10 cellular contexts compared by ENCODE assay signal in genomic region chr2:100603414-100603813, GRCh38.
"Had no signal": no experiment of that assay in that cellular context is flagged by ENCODE, and none has a peak within 500 bp of the region (broad histone marks: within the 10 kb centered on the region; RNA-seq: fewer than 3 reads in every experiment).

No MANE protein-coding gene starts in this region.

- H3K4me3 ChIP-seq: prostate gland, thyroid gland had no signal

- H3K36me3 Mint-ChIP-seq: activated naive CD4-positive, alpha-beta T cell treated with anti-CD3 and anti-CD28 coated beads, Interleukin-2, amount 50 U/mL, for 24 hours; naive B cell had no signal

- H3K9me3 ChIP-seq: prostate gland, thyroid gland had no signal

- H3K27ac Mint-ChIP-seq: activated naive CD4-positive, alpha-beta T cell treated with anti-CD3 and anti-CD28 coated beads, Interleukin-2, amount 50 U/mL, for 24 hours; naive B cell; stimulated activated naive CD8-positive, alpha-beta T cell treated with anti-CD3 and anti-CD28 coated beads, Interleukin-15, amount 100 ng/mL, for 72 hours had no signal

- H3K36me3 ChIP-seq: prostate gland, thyroid gland had no signal

- H3K4me3 Mint-ChIP-seq: activated naive CD4-positive, alpha-beta T cell treated with anti-CD3 and anti-CD28 coated beads, Interleukin-2, amount 50 U/mL, for 24 hours; naive B cell; stimulated activated naive CD8-positive, alpha-beta T cell treated with anti-CD3 and anti-CD28 coated beads, Interleukin-15, amount 100 ng/mL, for 72 hours had no signal

- H3K9me3 Mint-ChIP-seq: activated naive CD4-positive, alpha-beta T cell treated with anti-CD3 and anti-CD28 coated beads, Interleukin-2, amount 50 U/mL, for 24 hours; naive B cell; stimulated activated naive CD8-positive, alpha-beta T cell treated with anti-CD3 and anti-CD28 coated beads, Interleukin-15, amount 100 ng/mL, for 72 hours had no signal

- H3K27me3 Mint-ChIP-seq: activated naive CD4-positive, alpha-beta T cell treated with anti-CD3 and anti-CD28 coated beads, Interleukin-2, amount 50 U/mL, for 24 hours had no signal

- H3K4me1 ChIP-seq: foreskin keratinocyte, prostate gland, thyroid gland had no signal

- H3K27me3 ChIP-seq: foreskin keratinocyte, thyroid gland had no signal

- H3K27ac ChIP-seq: foreskin keratinocyte, prostate gland, thyroid gland had no signal

- DNase-seq: activated T-cell treated with anti-CD3 and anti-CD28 coated beads, Interleukin-2, amount 50 U/mL, for 1 hour; foreskin keratinocyte; naive B cell; occipital lobe; stimulated activated CD4-positive, alpha-beta T cell treated with anti-CD3 and anti-CD28 coated beads, Interleukin-4, amount 100 ng/mL, for 24 hours; stimulated activated naive CD8-positive, alpha-beta T cell treated with anti-CD3 and anti-CD28 coated beads, Interleukin-15, amount 100 ng/mL, for 72 hours; SW 1271; thyroid gland had no signal
